In genomic region chr1:30629501-30629900, GRCh38 we compare ENCODE assay signal across 17 cellular contexts.
A peak's percentile ranks its signal among the peaks of the same experiment; 100 is the strongest.
DNase-seq lines count a peak whose midpoint lies in the region; ATAC-seq and TF ChIP-seq lines count a peak whose summit lies in the region.
"Had no signal": no experiment of that assay in that cellular context is flagged by ENCODE, and none has a peak within 500 bp of the region (broad histone marks: within the 10 kb centered on the region; RNA-seq: fewer than 3 reads in every experiment).

No MANE protein-coding gene starts in this region.

- H3K9me3 ChIP-seq in RWPE2 (ENCODE audit: severe bottlenecking) (no peaks in the 10 kb centered on the region), osteoblast (ENCODE audit: low read depth, low read length) (no peaks in the 10 kb centered on the region), psoas muscle (peaks cover 9% of the 10 kb centered on the region)
- H3K9me3 ChIP-seq: BE2C, Caco-2 had no signal

- H3K27ac Mint-ChIP-seq in CD14-positive monocyte: no peak overlapping the region
- H3K27ac Mint-ChIP-seq in activated T-helper 2 cell treated with anti-CD3 and anti-CD28 coated beads, Interferon-gamma antibody, Interleukin-2, Interleukin-4, amounts not matched to agents 10 μg/mL and 5 μg/mL and 100 μg/mL, durations not matched to agents 14 hours and 24 hours and 36 hours: no peak overlapping the region
- H3K27ac Mint-ChIP-seq: CD4-positive, alpha-beta T cell; CD8-positive, alpha-beta T cell had no signal

- TF ChIP-seq CTCF in CD14-positive monocyte (IDR thresholded peaks at IDR 0.05): no peak
- TF ChIP-seq CTCF in RWPE2 (IDR thresholded peaks at IDR 0.05; ENCODE audit: poor library complexity, severe bottlenecking): no peak
- TF ChIP-seq CTCF in osteoblast (IDR thresholded peaks at IDR 0.05; ENCODE audit: extremely low read depth, low read depth, low read length): no peak
- TF ChIP-seq CTCF in psoas muscle (IDR thresholded peaks at IDR 0.05): no peak

- no peaks in the 10 kb centered on the region for H3K4me1 ChIP-seq in RWPE2 (ENCODE audit: insufficient read depth, poor library complexity, severe bottlenecking)
- H3K4me1 ChIP-seq in osteoblast (ENCODE audit: insufficient read depth, low read length): no peaks in the 10 kb centered on the region
- no peaks in the 10 kb centered on the region for H3K4me1 ChIP-seq in psoas muscle
- H3K4me1 ChIP-seq: BE2C, BLaER1, Caco-2 had no signal

- intact Hi-C loops in CD14-positive monocyte (cut with micrococcal nuclease): no loop called here
- intact Hi-C loops in activated T-helper 2 cell treated with anti-CD3 and anti-CD28 coated beads, Interferon-gamma antibody, Interleukin-2, Interleukin-4, amounts not matched to agents 10 μg/mL and 5 μg/mL and 100 μg/mL, durations not matched to agents 14 hours and 24 hours and 36 hours (cut with micrococcal nuclease): no loop called here
- intact Hi-C loops in psoas muscle (cut with DNase I): no loop called here

- H3K36me3 Mint-ChIP-seq in CD14-positive monocyte: no peaks in the 10 kb centered on the region
- no peaks in the 10 kb centered on the region for H3K36me3 Mint-ChIP-seq in activated T-helper 2 cell treated with anti-CD3 and anti-CD28 coated beads, Interferon-gamma antibody, Interleukin-2, Interleukin-4, amounts not matched to agents 10 μg/mL and 5 μg/mL and 100 μg/mL, durations not matched to agents 14 hours and 24 hours and 36 hours (ENCODE audit: low read depth)
- H3K36me3 Mint-ChIP-seq: CD8-positive, alpha-beta T cell had no signal

- H3K4me3 ChIP-seq in RWPE2 (ENCODE audit: severe bottlenecking) (no peak overlapping the region), osteoblast (ENCODE audit: insufficient read depth, low read length) (no peak overlapping the region), psoas muscle (no peak overlapping the region)
- H3K4me3 ChIP-seq: BLaER1 had no signal

- no peak overlapping the region for H3K4me3 Mint-ChIP-seq in CD14-positive monocyte
- H3K4me3 Mint-ChIP-seq in activated T-helper 2 cell treated with anti-CD3 and anti-CD28 coated beads, Interferon-gamma antibody, Interleukin-2, Interleukin-4, amounts not matched to agents 10 μg/mL and 5 μg/mL and 100 μg/mL, durations not matched to agents 14 hours and 24 hours and 36 hours (ENCODE audit: low read depth): no peak overlapping the region
- H3K4me3 Mint-ChIP-seq: CD4-positive, alpha-beta T cell; CD8-positive, alpha-beta T cell had no signal

- no peaks in the 10 kb centered on the region for H3K36me3 ChIP-seq in RWPE2 (ENCODE audit: low read depth)
- no peaks in the 10 kb centered on the region for H3K36me3 ChIP-seq in osteoblast (ENCODE audit: insufficient read depth, low read length)
- H3K36me3 ChIP-seq in psoas muscle (ENCODE audit: insufficient read depth in 1 of 2, low read depth in 1 of 2): no peaks in the 10 kb centered on the region
- H3K36me3 ChIP-seq: BE2C, BLaER1 had no signal

- H3K27me3 ChIP-seq in RWPE2 (ENCODE audit: insufficient read depth, poor library complexity, severe bottlenecking): no peaks in the 10 kb centered on the region
- H3K27me3 ChIP-seq in osteoblast (ENCODE audit: insufficient read depth, low read length): peaks cover 4% of the 10 kb centered on the region
- H3K27me3 ChIP-seq in psoas muscle (ENCODE audit: insufficient read depth in 3 of 3, low read length in 2 of 3): peaks cover 0 to 4% (median 0%) of the 10 kb centered on the region in 3 donors
- H3K27me3 ChIP-seq: BE2C, BLaER1 had no signal

- H3K27ac ChIP-seq in RWPE2 (ENCODE audit: poor library complexity, severe bottlenecking): no peak overlapping the region
- no peak overlapping the region for H3K27ac ChIP-seq in osteoblast (ENCODE audit: low read depth, low read length)
- H3K27ac ChIP-seq in psoas muscle: no peak overlapping the region
- H3K27ac ChIP-seq: BLaER1 had no signal

- H4K20me1 ChIP-seq in osteoblast (ENCODE audit: insufficient read depth, low read length): no peaks in the 10 kb centered on the region
- H4K20me1 ChIP-seq: BLaER1 had no signal

- peak; percentile 39 for DNase-seq in CD14-positive monocyte (ENCODE audit: low spot score)
- peak; percentile 29 for DNase-seq in RWPE2 (ENCODE audit: low spot score)
- peak; percentile 44 for DNase-seq in osteoblast (ENCODE audit: insufficient read length, low spot score, missing footprints)
- DNase-seq in cerebellum (ENCODE audit: low spot score): no peak
- DNase-seq in activated T-helper 2 cell treated with anti-CD3 and anti-CD28 coated beads, Interferon-gamma antibody, Interleukin-2, Interleukin-4, amounts not matched to agents 10 μg/mL and 5 μg/mL and 100 μg/mL, durations not matched to agents 14 hours and 24 hours and 36 hours (ENCODE audit: low spot score): no peak
- DNase-seq in psoas muscle: no peak
- DNase-seq: 8988T; ACHN; BE2C; C1 segment of cervical spinal cord; Caco-2; Calu3; CD4-positive, alpha-beta T cell; CD8-positive, alpha-beta T cell; DMS79 treated with DMSO at 0.1 percent for 48 hours; GF-D8 had no signal

- peaks cover 0 to 7% (median 4%) of the 10 kb centered on the region in 3 donors for H3K27me3 Mint-ChIP-seq in CD14-positive monocyte (ENCODE audit: low read depth in 3 of 3)
- peaks cover under 1% of the 10 kb centered on the region for H3K27me3 Mint-ChIP-seq in activated T-helper 2 cell treated with anti-CD3 and anti-CD28 coated beads, Interferon-gamma antibody, Interleukin-2, Interleukin-4, amounts not matched to agents 10 μg/mL and 5 μg/mL and 100 μg/mL, durations not matched to agents 14 hours and 24 hours and 36 hours (ENCODE audit: low read depth)

- H3K9me3 Mint-ChIP-seq in CD14-positive monocyte: peaks cover 8 to 23% (median 16%) of the 10 kb centered on the region in 7 donors
- peaks cover 5% of the 10 kb centered on the region for H3K9me3 Mint-ChIP-seq in activated T-helper 2 cell treated with anti-CD3 and anti-CD28 coated beads, Interferon-gamma antibody, Interleukin-2, Interleukin-4, amounts not matched to agents 10 μg/mL and 5 μg/mL and 100 μg/mL, durations not matched to agents 14 hours and 24 hours and 36 hours

- H3K79me2 ChIP-seq in osteoblast (ENCODE audit: insufficient read depth, low read length): no peaks in the 10 kb centered on the region

- no peaks in the 10 kb centered on the region for H3K4me1 Mint-ChIP-seq in CD14-positive monocyte
- peaks cover 2% of the 10 kb centered on the region for H3K4me1 Mint-ChIP-seq in activated T-helper 2 cell treated with anti-CD3 and anti-CD28 coated beads, Interferon-gamma antibody, Interleukin-2, Interleukin-4, amounts not matched to agents 10 μg/mL and 5 μg/mL and 100 μg/mL, durations not matched to agents 14 hours and 24 hours and 36 hours (ENCODE audit: low read depth)

- H2AFZ ChIP-seq in osteoblast (ENCODE audit: low read length): no peak overlapping the region

- WGBS in psoas muscle, 3 donors: 64 to 66% (median 65%) methylated on average over 5 of the region's 5 CpGs

- ATAC-seq in RWPE2 (ENCODE audit: low read depth) (no peak), psoas muscle (no peak)
- ATAC-seq: CD8-positive, alpha-beta T cell had no signal

- no peak overlapping the region for H3K4me2 ChIP-seq in osteoblast (ENCODE audit: insufficient read depth, low read length)
- H3K4me2 ChIP-seq: BLaER1 had no signal

Comparison
In these comparisons a context has a peak if more than half of its experiments do, and no peak if none do; other contexts are left out.
1. DNase-seq: peak in CD14-positive monocyte (single experiment), RWPE2 (single experiment) and osteoblast (single experiment); none in cerebellum (single experiment), activated T-helper 2 cell treated with anti-CD3 and anti-CD28 coated beads, Interferon-gamma antibody, Interleukin-2, Interleukin-4, amounts not matched to agents 10 μg/mL and 5 μg/mL and 100 μg/mL, durations not matched to agents 14 hours and 24 hours and 36 hours (single experiment) and psoas muscle (0 of 2).